17 cellular contexts compared by ENCODE assay signal in the genomic region with DNA sequence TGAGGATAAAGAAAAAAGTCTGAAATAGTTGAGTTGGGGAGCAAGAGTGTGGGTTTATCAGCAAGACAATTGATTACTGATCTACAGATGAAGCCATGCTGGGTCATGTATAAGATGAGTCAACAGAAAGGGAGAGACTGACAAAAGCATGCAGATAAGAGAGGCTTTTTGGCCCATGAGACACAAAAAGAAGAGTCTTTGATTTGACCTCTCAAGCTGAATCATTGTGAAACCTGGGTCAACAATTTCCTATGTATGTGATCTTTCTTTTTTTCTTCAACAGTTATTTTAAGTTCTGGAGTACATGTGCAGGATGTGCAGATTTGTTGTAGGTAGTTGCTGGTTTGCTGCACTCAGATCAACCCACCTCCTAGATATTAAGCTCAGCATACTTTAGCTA. TPM values are rescaled to one million over a fixed set of nuclear protein-coding genes. Genes with fewer than 3 reads are reported as not detected.
DNase-seq lines count a peak whose midpoint lies in the region; ATAC-seq and TF ChIP-seq lines count a peak whose summit lies in the region.
"Had no signal": no experiment of that assay in that cellular context is flagged by ENCODE, and none has a peak within 500 bp of the region (broad histone marks: within the 10 kb centered on the region; RNA-seq: fewer than 3 reads in every experiment).

No MANE protein-coding gene starts in this region.

- no peak for TF ChIP-seq CTCF in Peyer's patch (IDR thresholded peaks at IDR 0.05)

- no peaks in the 10 kb centered on the region for H3K9me3 ChIP-seq in Peyer's patch
- H3K9me3 ChIP-seq: neutrophil, testis had no signal

- no peaks in the 10 kb centered on the region for H3K27me3 Mint-ChIP-seq in activated naive CD8-positive, alpha-beta T cell treated with anti-CD3 and anti-CD28 coated beads for 36 hours
- H3K27me3 Mint-ChIP-seq: activated naive CD8-positive, alpha-beta T cell treated with anti-CD3 and anti-CD28 coated beads, Interleukin-2, amount 50 U/mL, for 24 hours; CD4-positive, CD25-positive, alpha-beta regulatory T cell had no signal

- H3K9me3 Mint-ChIP-seq in activated naive CD8-positive, alpha-beta T cell treated with anti-CD3 and anti-CD28 coated beads for 36 hours, result no peaks in the 10 kb centered on the region

- H3K4me3 ChIP-seq in Peyer's patch, result no peak overlapping the region
- H3K4me3 ChIP-seq: GM23248, lung, skin epidermis, testis had no signal

- H3K27ac Mint-ChIP-seq in activated naive CD8-positive, alpha-beta T cell treated with anti-CD3 and anti-CD28 coated beads for 36 hours, result no peak overlapping the region
- H3K27ac Mint-ChIP-seq: activated naive CD8-positive, alpha-beta T cell treated with anti-CD3 and anti-CD28 coated beads, Interleukin-2, amount 50 U/mL, for 24 hours; CD4-positive, CD25-positive, alpha-beta regulatory T cell had no signal

- H3K36me3 Mint-ChIP-seq in activated naive CD8-positive, alpha-beta T cell treated with anti-CD3 and anti-CD28 coated beads for 36 hours, result no peaks in the 10 kb centered on the region
- H3K36me3 Mint-ChIP-seq: CD4-positive, CD25-positive, alpha-beta regulatory T cell had no signal

- H3K4me1 ChIP-seq in Peyer's patch, result no peaks in the 10 kb centered on the region
- H3K4me1 ChIP-seq: testis had no signal

- H3K27ac ChIP-seq in Peyer's patch, result no peak overlapping the region
- H3K27ac ChIP-seq: GM23248, neutrophil, skin epidermis, testis had no signal

- H3K36me3 ChIP-seq in Peyer's patch, result no peaks in the 10 kb centered on the region
- H3K36me3 ChIP-seq: neutrophil had no signal

- H3K27me3 ChIP-seq in Peyer's patch, result no peaks in the 10 kb centered on the region
- H3K27me3 ChIP-seq: neutrophil, testis had no signal

- no peak for DNase-seq in activated naive CD8-positive, alpha-beta T cell treated with anti-CD3 and anti-CD28 coated beads for 36 hours
- DNase-seq in NCI-H345 (lab: John Stamatoyannopoulos, UW) (no peak), SIG-M5 treated with dmso at 0.1 percent for 504 hours (lab: John Stamatoyannopoulos, UW; ENCODE audit: unreplicated experiment) (no peak), Peyer's patch (no peak)
- DNase-seq: activated naive CD8-positive, alpha-beta T cell treated with anti-CD3 and anti-CD28 coated beads, Interleukin-2, amount 50 U/mL, for 24 hours; CD4-positive, CD25-positive, alpha-beta regulatory T cell; GDM1; GM23248; NCI-H2171 treated with DMSO at 0.1 percent for 48 hours; testis had no signal

- H3K4me3 Mint-ChIP-seq in activated naive CD8-positive, alpha-beta T cell treated with anti-CD3 and anti-CD28 coated beads for 36 hours, result no peak overlapping the region
- H3K4me3 Mint-ChIP-seq: activated naive CD8-positive, alpha-beta T cell treated with anti-CD3 and anti-CD28 coated beads, Interleukin-2, amount 50 U/mL, for 24 hours; CD4-positive, CD25-positive, alpha-beta regulatory T cell had no signal

- H3K4me1 Mint-ChIP-seq in activated naive CD8-positive, alpha-beta T cell treated with anti-CD3 and anti-CD28 coated beads for 36 hours, result no peaks in the 10 kb centered on the region
- H3K4me1 Mint-ChIP-seq: activated naive CD8-positive, alpha-beta T cell treated with anti-CD3 and anti-CD28 coated beads, Interleukin-2, amount 50 U/mL, for 24 hours; CD4-positive, CD25-positive, alpha-beta regulatory T cell had no signal

- TF ChIP-seq POLR2A in Peyer's patch (IDR thresholded peaks at IDR 0.05), result no peak

- ATAC-seq in GM19025 (IDR thresholded peaks at IDR 0.05; ENCODE audit: low read depth, unreplicated experiment), result peak; percentile 71
- peak; percentile 68 for ATAC-seq in GM21737 (IDR thresholded peaks at IDR 0.05; ENCODE audit: unreplicated experiment)
- peak; percentile 90 for ATAC-seq in HG03175 (IDR thresholded peaks at IDR 0.05; ENCODE audit: unreplicated experiment)
- ATAC-seq: activated naive CD8-positive, alpha-beta T cell treated with anti-CD3 and anti-CD28 coated beads, Interleukin-2, amount 50 U/mL, for 24 hours had no signal

RNA-seq across cellular contexts. Expression of a gene that starts 15.9 kb away (rescaled TPM):
- not detected for total RNA-seq in activated naive CD8-positive, alpha-beta T cell treated with anti-CD3 and anti-CD28 coated beads for 36 hours
- total RNA-seq in Peyer's patch, result 1 to 10 TPM in 1 of 4 donors, under 1 TPM in 1, not detected in 2; 0.54 to 5.0 TPM
- total RNA-seq: CD4-positive, CD25-positive, alpha-beta regulatory T cell; HT-29 had no signal
